In the genomic region with DNA sequence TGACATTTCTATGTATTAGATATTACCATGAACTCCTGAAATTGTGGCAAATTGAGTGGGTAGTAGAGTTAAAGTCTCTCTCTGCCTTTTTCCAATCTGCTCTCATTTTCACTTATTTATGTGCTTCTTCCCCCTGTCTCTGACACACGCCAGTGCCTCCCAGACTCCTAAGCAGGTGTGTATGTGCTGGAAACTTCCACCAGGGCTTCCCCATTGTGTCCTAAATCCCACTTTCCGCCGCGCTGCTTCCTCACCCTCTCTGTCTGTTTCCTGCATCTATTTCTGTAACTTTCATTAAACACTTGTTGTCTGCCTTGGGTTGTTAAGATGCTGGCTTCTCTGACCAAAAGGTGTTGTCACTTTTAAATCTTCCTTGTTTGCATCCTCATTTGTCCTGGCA, we compare ENCODE assay signal across 23 cellular contexts.
DNase-seq lines count a peak whose midpoint lies in the region; ATAC-seq and TF ChIP-seq lines count a peak whose summit lies in the region.
"Had no signal": no experiment of that assay in that cellular context is flagged by ENCODE, and none has a peak within 500 bp of the region (broad histone marks: within the 10 kb centered on the region; RNA-seq: fewer than 3 reads in every experiment).

No MANE protein-coding gene starts in this region.

- peak overlapping the region; percentile 54; the same call in 1 of the 2 replicates for H3K18ac ChIP-seq in IMR-90 (ENCODE audit: low read depth, low read length)

- no peak overlapping the region for H2AK5ac ChIP-seq in IMR-90 (ENCODE audit: low read depth, low read length)

- no peak for TF ChIP-seq RAD21 in IMR-90 (IDR thresholded peaks at IDR 0.05; ENCODE audit: low read length)

- H3K23ac ChIP-seq in IMR-90 (ENCODE audit: low read depth, low read length), result 0 out of 2 replicates have a peak overlapping the region, but pooled peaks have one; percentile 22

- peaks cover 4% of the 10 kb centered on the region; the same call in 1 of the 2 replicates for H3K4me1 ChIP-seq in IMR-90 (ENCODE audit: control insufficient read depth, insufficient read depth, low read length)
- peaks cover 37% of the 10 kb centered on the region for H3K4me1 ChIP-seq in psoas muscle
- H3K4me1 ChIP-seq: parathyroid adenoma had no signal

- dilution Hi-C loops in IMR-90 (cut with HindIII; ENCODE audit: low sequenced_read_pairs, unreplicated experiment), result no loop called here

- H3K27ac ChIP-seq in IMR-90 (ENCODE audit: insufficient read depth, low read length), result no peak overlapping the region
- H3K27ac ChIP-seq in psoas muscle, result no peak overlapping the region
- H3K27ac ChIP-seq: cardiac muscle cell, HL-60, parathyroid adenoma, tibial nerve had no signal

- H3K27ac Mint-ChIP-seq in endothelial cell (ENCODE audit: unreplicated experiment), result peak overlapping the region; percentile 4
- H3K27ac Mint-ChIP-seq: activated naive CD4-positive, alpha-beta T cell treated with anti-CD3 and anti-CD28 coated beads, Interleukin-2, amount 50 U/mL, for 24 hours; activated T-helper 1 cell treated with anti-CD3 and anti-CD28 coated beads, Interleukin-12 subunit alpha, Interleukin-12 subunit beta, Interleukin-2, Interleukin-4 antibody, amounts not matched to agents 30 ng/mL and 10 ng/mL and 1 ng/mL, durations not matched to agents 14 hours and 24 hours and 36 hours; CD8-positive, alpha-beta memory T cell; dendritic cell treated with granulocyte-macrophage colony-stimulating factor and Interleukin-4, amounts not matched to agents 40 ng/mL and 50 ng/mL, for 4 days; stimulated activated naive CD8-positive, alpha-beta T cell treated with anti-CD3 and anti-CD28 coated beads, Interleukin-15, amount 100 ng/mL, for 72 hours; WTC11 had no signal

- POLR2A ChIA-PET in IMR-90 (lab: Charles Lee; ENCODE audit: unreplicated experiment), result no interaction called here

- ATAC-seq in IMR-90 (ENCODE audit: low read depth) (no peak), psoas muscle (no peak), HG03108 (IDR thresholded peaks at IDR 0.05; ENCODE audit: unreplicated experiment) (no peak)
- ATAC-seq: stimulated activated naive CD8-positive, alpha-beta T cell treated with anti-CD3 and anti-CD28 coated beads, Interleukin-15, amount 100 ng/mL, for 72 hours had no signal

- H2AK9ac ChIP-seq in IMR-90 (replicated peaks; ENCODE audit: low read depth, low read length, poor library complexity), result no peak overlapping the region

- in situ Hi-C loops in IMR-90 (cut with MboI; ENCODE audit: low sequenced_read_pairs), result no loop called here

- no TSS peak for BruUV-seq in IMR-90 (replicated peaks; lab: Mats Ljungman, UMichigan)

- peaks cover 1% of the 10 kb centered on the region for H3K27me3 Mint-ChIP-seq in endothelial cell (ENCODE audit: unreplicated experiment)
- H3K27me3 Mint-ChIP-seq: activated naive CD4-positive, alpha-beta T cell treated with anti-CD3 and anti-CD28 coated beads, Interleukin-2, amount 50 U/mL, for 24 hours; CD8-positive, alpha-beta memory T cell; dendritic cell treated with granulocyte-macrophage colony-stimulating factor and Interleukin-4, amounts not matched to agents 40 ng/mL and 50 ng/mL, for 4 days; stimulated activated naive CD8-positive, alpha-beta T cell treated with anti-CD3 and anti-CD28 coated beads, Interleukin-15, amount 100 ng/mL, for 72 hours had no signal

- intact Hi-C loops in IMR-90 (cut with micrococcal nuclease), result no loop called here
- intact Hi-C loops in psoas muscle (cut with DNase I), result no loop called here

- no peak overlapping the region for H3K9ac ChIP-seq in IMR-90 (ENCODE audit: low read depth, low read length)
- H3K9ac ChIP-seq: parathyroid adenoma had no signal

- H3K79me1 ChIP-seq in IMR-90 (ENCODE audit: low read depth in 1 of 2, low read length in 2 of 2), result no peaks in the 10 kb centered on the region

- H2BK20ac ChIP-seq in IMR-90 (ENCODE audit: low read depth, low read length), result peak overlapping the region; percentile 8; the same call in 1 of the 2 replicates

- no peak for TF ChIP-seq POLR2A in IMR-90 (IDR thresholded peaks at IDR 0.05; ENCODE audit: low read depth, low read length)

- no peaks in the 10 kb centered on the region for H3K27me3 ChIP-seq in GM06990 (replicated peaks; ENCODE audit: control insufficient read depth, insufficient read depth, low read length)
- no peaks in the 10 kb centered on the region for H3K27me3 ChIP-seq in IMR-90 (ENCODE audit: control insufficient read depth, insufficient read depth, low read length)
- H3K27me3 ChIP-seq in psoas muscle (ENCODE audit: insufficient read depth in 3 of 3, low read length in 2 of 3), result no peaks in the 10 kb centered on the region
- H3K27me3 ChIP-seq: cardiac muscle cell, right lobe of liver, tibial nerve had no signal

- H2AFZ ChIP-seq in IMR-90 (replicated peaks; ENCODE audit: low read length, poor library complexity), result peak overlapping the region; percentile 3
- H2AFZ ChIP-seq: parathyroid adenoma had no signal

- H4K8ac ChIP-seq in IMR-90 (ENCODE audit: low read depth in 2 of 2, low read length in 2 of 2), result no peak overlapping the region

- WGBS in IMR-90 (ENCODE audit: extremely low coverage in 2 of 2, insufficient read length in 1 of 2), 2 experiments, result no CpG with 5 or more reads among the region's 4 CpGs
- WGBS in psoas muscle, 3 donors, result 22 to 30% (median 23%) methylated on average over 4 of the region's 4 CpGs

- no peak overlapping the region; the same call in 1 of the 2 replicates for H2BK120ac ChIP-seq in IMR-90 (ENCODE audit: low read depth, low read length)

- no peak overlapping the region for H3K4me2 ChIP-seq in IMR-90 (ENCODE audit: low read depth, low read length)

- CTCF ChIA-PET in IMR-90 (lab: Yijun Ruan, JAX), result interaction anchor here (0.6 kb wide), 1 partner anchor 620 kb away, joined by 3 read pairs; no protein-coding TSS in a partner anchor

- TF ChIP-seq CTCF in GM06990 (IDR thresholded peaks at IDR 0.05; ENCODE audit: insufficient read depth, low read length, poor library complexity, severe bottlenecking) (no peak), IMR-90 (conservative IDR thresholded peaks at IDR 0.05; ENCODE audit: low read depth, low read length) (no peak), endothelial cell (IDR thresholded peaks at IDR 0.05; ENCODE audit: unreplicated experiment) (no peak), psoas muscle (IDR thresholded peaks at IDR 0.05) (no peak)

- no peak overlapping the region; the same call in 1 of the 2 replicates for H3K4ac ChIP-seq in IMR-90 (ENCODE audit: low read depth, low read length)

- H3K9me1 ChIP-seq in IMR-90 (ENCODE audit: insufficient read depth, low read length), result no peaks in the 10 kb centered on the region

- no peaks in the 10 kb centered on the region for H3K9me3 Mint-ChIP-seq in endothelial cell (ENCODE audit: unreplicated experiment)
- H3K9me3 Mint-ChIP-seq: activated naive CD4-positive, alpha-beta T cell treated with anti-CD3 and anti-CD28 coated beads, Interleukin-2, amount 50 U/mL, for 24 hours; activated T-helper 1 cell treated with anti-CD3 and anti-CD28 coated beads, Interleukin-12 subunit alpha, Interleukin-12 subunit beta, Interleukin-2, Interleukin-4 antibody, amounts not matched to agents 30 ng/mL and 10 ng/mL and 1 ng/mL, durations not matched to agents 14 hours and 24 hours and 36 hours; dendritic cell treated with granulocyte-macrophage colony-stimulating factor and Interleukin-4, amounts not matched to agents 40 ng/mL and 50 ng/mL, for 4 days; H9 had no signal

- H3K56ac ChIP-seq in IMR-90 (ENCODE audit: extremely low read depth, insufficient read depth, low read length), result no peak overlapping the region

- no peak overlapping the region; the same call in 1 of the 2 replicates for H3K14ac ChIP-seq in IMR-90 (replicated peaks; ENCODE audit: low read depth, low read length)

- H3K36me3 Mint-ChIP-seq in endothelial cell (ENCODE audit: low read depth, unreplicated experiment), result no peaks in the 10 kb centered on the region
- H3K36me3 Mint-ChIP-seq: activated naive CD4-positive, alpha-beta T cell treated with anti-CD3 and anti-CD28 coated beads, Interleukin-2, amount 50 U/mL, for 24 hours; CD8-positive, alpha-beta memory T cell; WTC11 had no signal

- peaks cover 19% of the 10 kb centered on the region for H3K4me1 Mint-ChIP-seq in endothelial cell (ENCODE audit: unreplicated experiment)
- H3K4me1 Mint-ChIP-seq: activated naive CD4-positive, alpha-beta T cell treated with anti-CD3 and anti-CD28 coated beads, Interleukin-2, amount 50 U/mL, for 24 hours; CD8-positive, alpha-beta memory T cell; stimulated activated naive CD8-positive, alpha-beta T cell treated with anti-CD3 and anti-CD28 coated beads, Interleukin-15, amount 100 ng/mL, for 72 hours had no signal

- H3K36me3 ChIP-seq in GM06990 (ENCODE audit: control insufficient read depth, insufficient read depth, low read length), result no peaks in the 10 kb centered on the region
- no peaks in the 10 kb centered on the region for H3K36me3 ChIP-seq in IMR-90 (ENCODE audit: control insufficient read depth, insufficient read depth, low read length)
- no peaks in the 10 kb centered on the region for H3K36me3 ChIP-seq in psoas muscle (ENCODE audit: insufficient read depth in 1 of 2, low read depth in 1 of 2)
- H3K36me3 ChIP-seq: cardiac muscle cell, right lobe of liver, tibial nerve had no signal

- peak overlapping the region; percentile 30; the same call in 1 of the 2 replicates for H4K5ac ChIP-seq in IMR-90 (ENCODE audit: low read depth, low read length)

- no peak overlapping the region for H3K4me3 Mint-ChIP-seq in endothelial cell (ENCODE audit: unreplicated experiment)
- H3K4me3 Mint-ChIP-seq: activated naive CD4-positive, alpha-beta T cell treated with anti-CD3 and anti-CD28 coated beads, Interleukin-2, amount 50 U/mL, for 24 hours; activated T-helper 1 cell treated with anti-CD3 and anti-CD28 coated beads, Interleukin-12 subunit alpha, Interleukin-12 subunit beta, Interleukin-2, Interleukin-4 antibody, amounts not matched to agents 30 ng/mL and 10 ng/mL and 1 ng/mL, durations not matched to agents 14 hours and 24 hours and 36 hours; CD8-positive, alpha-beta memory T cell; dendritic cell treated with granulocyte-macrophage colony-stimulating factor and Interleukin-4, amounts not matched to agents 40 ng/mL and 50 ng/mL, for 4 days; H9; stimulated activated naive CD8-positive, alpha-beta T cell treated with anti-CD3 and anti-CD28 coated beads, Interleukin-15, amount 100 ng/mL, for 72 hours; WTC11 had no signal

- H4K91ac ChIP-seq in IMR-90 (ENCODE audit: insufficient read depth, low read depth, low read length), result no peak overlapping the region; the same call in 1 of the 2 replicates

- H2BK15ac ChIP-seq in IMR-90 (ENCODE audit: low read depth, low read length), result no peak overlapping the region

- H3K9me3 ChIP-seq in IMR-90 (ENCODE audit: control insufficient read depth, insufficient read depth, low read length) (no peaks in the 10 kb centered on the region), psoas muscle (no peaks in the 10 kb centered on the region)
- H3K9me3 ChIP-seq: right lobe of liver, tibial nerve had no signal

- no peak overlapping the region for H2BK5ac ChIP-seq in IMR-90 (ENCODE audit: low read depth, low read length, poor library complexity, severe bottlenecking)

- DNase-seq in GM06990 (ENCODE audit: extremely low read depth, insufficient read length), result peak; percentile 31
- no peak for DNase-seq in IMR-90
- peak; percentile 19 for DNase-seq in endothelial cell (ENCODE audit: low spot score)
- no peak for DNase-seq in psoas muscle
- no peak for DNase-seq in NCI-H1436 (lab: John Stamatoyannopoulos, UW)
- no peak for DNase-seq in C1 segment of cervical spinal cord (lab: John Stamatoyannopoulos, UW)
- DNase-seq: activated CD4-positive, alpha-beta T cell treated with anti-CD3 and anti-CD28 coated beads, Interleukin-2, amount 50 U/mL, for 4 hours; CD8-positive, alpha-beta memory T cell; H9; NCI-H1048; NCI-H187 treated with DMSO at 0.1 percent for 48 hours; stimulated activated naive CD8-positive, alpha-beta T cell treated with anti-CD3 and anti-CD28 coated beads, Interleukin-15, amount 100 ng/mL, for 72 hours; T-helper 9 cell had no signal

- H3K4me3 ChIP-seq in GM06990 (replicated peaks; ENCODE audit: low read depth, low read length) (no peak overlapping the region), IMR-90 (ENCODE audit: insufficient read depth, low read depth, low read length) (no peak overlapping the region), psoas muscle (peak overlapping the region; percentile 42)
- H3K4me3 ChIP-seq: cardiac muscle cell, right lobe of liver, tibial nerve had no signal

- no peaks in the 10 kb centered on the region for H4K20me1 ChIP-seq in IMR-90 (ENCODE audit: insufficient read depth, low read length)

Comparison
In these comparisons a context has a peak if more than half of its experiments do, and no peak if none do; other contexts are left out.
1. DNase-seq: peak in GM06990 (single experiment) and endothelial cell (single experiment); none in IMR-90 (single experiment), psoas muscle (0 of 2), NCI-H1436 (single experiment) and C1 segment of cervical spinal cord (0 of 14).